In genomic region chr6:154887051-154887450, GRCh38 we compare ENCODE assay signal across 24 cellular contexts.
"Had no signal": no experiment of that assay in that cellular context is flagged by ENCODE, and none has a peak within 500 bp of the region (broad histone marks: within the 10 kb centered on the region; RNA-seq: fewer than 3 reads in every experiment).

No MANE protein-coding gene starts in this region.

- H3K4me3 Mint-ChIP-seq: activated CD4-positive, alpha-beta memory T cell treated with anti-CD3 and anti-CD28 coated beads, Interleukin-2, amount 10 ng/mL, durations not matched to agents 7 days and 5 days; activated CD4-positive, alpha-beta T cell treated with anti-CD3 and anti-CD28 coated beads, Interleukin-2, amount 10 ng/mL, durations not matched to agents 24 days and 14 days; activated naive CD4-positive, alpha-beta T cell treated with anti-CD3 and anti-CD28 coated beads, Interleukin-2, amount 10 ng/mL, durations not matched to agents 7 days and 5 days; activated T-cell treated with anti-CD3 and anti-CD28 coated beads, Interleukin-2, amount 50 U/mL, for 72 hours; central memory CD8-positive, alpha-beta T cell; effector memory CD8-positive, alpha-beta T cell; natural killer cell; stimulated activated naive CD8-positive, alpha-beta T cell treated with anti-CD3 and anti-CD28 coated beads, Interleukin-15, Interleukin-2, amounts not matched to agents 100 ng/mL and 50 ng/mL, for 24 hours had no signal

- H3K4me1 ChIP-seq: colonic mucosa, prostate gland, upper lobe of right lung had no signal

- H3K27ac ChIP-seq: brain microvascular endothelial cell, colonic mucosa, dorsolateral prefrontal cortex, left lung, prostate gland, thyroid gland, upper lobe of right lung, VCaP had no signal

- ATAC-seq: activated CD4-positive, CD25-positive, alpha-beta regulatory T cell treated with anti-CD3 and anti-CD28 coated beads, Interleukin-2, amount 50 U/mL, for 24 hours; activated T-cell treated with anti-CD3 and anti-CD28 coated beads, Interleukin-2, amount 50 U/mL, for 72 hours; effector memory CD8-positive, alpha-beta T cell; left lung; natural killer cell; right cardiac atrium; upper lobe of right lung had no signal

- H3K27ac Mint-ChIP-seq: activated CD4-positive, alpha-beta memory T cell treated with anti-CD3 and anti-CD28 coated beads, Interleukin-2, amount 10 ng/mL, durations not matched to agents 7 days and 5 days; activated CD4-positive, alpha-beta T cell treated with anti-CD3 and anti-CD28 coated beads, Interleukin-2, amount 10 ng/mL, durations not matched to agents 24 days and 14 days; activated naive CD4-positive, alpha-beta T cell treated with anti-CD3 and anti-CD28 coated beads, Interleukin-2, amount 10 ng/mL, durations not matched to agents 7 days and 5 days; activated T-cell treated with anti-CD3 and anti-CD28 coated beads, Interleukin-2, amount 50 U/mL, for 72 hours; effector memory CD8-positive, alpha-beta T cell; natural killer cell; stimulated activated naive CD8-positive, alpha-beta T cell treated with anti-CD3 and anti-CD28 coated beads, Interleukin-15, Interleukin-2, amounts not matched to agents 100 ng/mL and 50 ng/mL, for 24 hours had no signal

- H3K36me3 Mint-ChIP-seq: natural killer cell had no signal

- H3K36me3 ChIP-seq: brain microvascular endothelial cell, colonic mucosa, left lung, prostate gland, thyroid gland, upper lobe of right lung had no signal

- H3K27me3 Mint-ChIP-seq: activated CD4-positive, alpha-beta memory T cell treated with anti-CD3 and anti-CD28 coated beads, Interleukin-2, amount 10 ng/mL, durations not matched to agents 7 days and 5 days; activated CD4-positive, alpha-beta T cell treated with anti-CD3 and anti-CD28 coated beads, Interleukin-2, amount 10 ng/mL, durations not matched to agents 24 days and 14 days; activated naive CD4-positive, alpha-beta T cell treated with anti-CD3 and anti-CD28 coated beads, Interleukin-2, amount 10 ng/mL, durations not matched to agents 7 days and 5 days; central memory CD8-positive, alpha-beta T cell; effector memory CD8-positive, alpha-beta T cell; stimulated activated naive CD8-positive, alpha-beta T cell treated with anti-CD3 and anti-CD28 coated beads, Interleukin-15, Interleukin-2, amounts not matched to agents 100 ng/mL and 50 ng/mL, for 24 hours had no signal

- H3K4me3 ChIP-seq: colonic mucosa, dorsolateral prefrontal cortex, left lung, lung, prostate gland, thyroid gland, upper lobe of right lung had no signal

- H3K27me3 ChIP-seq: brain microvascular endothelial cell, colonic mucosa, dorsolateral prefrontal cortex, left lung, thyroid gland, upper lobe of right lung had no signal

- H3K4me1 Mint-ChIP-seq: activated CD4-positive, alpha-beta memory T cell treated with anti-CD3 and anti-CD28 coated beads, Interleukin-2, amount 10 ng/mL, durations not matched to agents 7 days and 5 days; activated CD4-positive, alpha-beta T cell treated with anti-CD3 and anti-CD28 coated beads, Interleukin-2, amount 10 ng/mL, durations not matched to agents 24 days and 14 days; activated naive CD4-positive, alpha-beta T cell treated with anti-CD3 and anti-CD28 coated beads, Interleukin-2, amount 10 ng/mL, durations not matched to agents 7 days and 5 days had no signal

- H3K9me3 ChIP-seq: colonic mucosa, left lung, prostate gland, thyroid gland, upper lobe of right lung had no signal

- DNase-seq: activated CD4-positive, alpha-beta memory T cell treated with anti-CD3 and anti-CD28 coated beads, Interleukin-2, amount 10 ng/mL, durations not matched to agents 7 days and 5 days; activated CD4-positive, alpha-beta T cell treated with anti-CD3 and anti-CD28 coated beads, Interleukin-2, amount 10 ng/mL, durations not matched to agents 24 days and 14 days; activated effector memory CD4-positive, alpha-beta T cell treated with Interleukin-2 at 50 U/mL for 16 hours; activated naive CD4-positive, alpha-beta T cell treated with anti-CD3 and anti-CD28 coated beads, Interleukin-2, amount 10 ng/mL, durations not matched to agents 7 days and 5 days; activated T-cell treated with anti-CD3 and anti-CD28 coated beads, Interleukin-2, amount 50 U/mL, for 72 hours; brain microvascular endothelial cell; colonic mucosa; dorsolateral prefrontal cortex; effector memory CD8-positive, alpha-beta T cell; foreskin melanocyte; kidney glomerular epithelial cell; left lung; natural killer cell; right cardiac atrium; stimulated activated CD4-positive, alpha-beta T cell treated with anti-CD3 and anti-CD28 coated beads, Interleukin-12 subunit alpha, Interleukin-12 subunit beta, amount 100 ng/mL, for 4 hours; substantia nigra; thyroid gland; upper lobe of right lung had no signal

- H3K9me3 Mint-ChIP-seq: activated CD4-positive, alpha-beta memory T cell treated with anti-CD3 and anti-CD28 coated beads, Interleukin-2, amount 10 ng/mL, durations not matched to agents 7 days and 5 days; activated CD4-positive, alpha-beta T cell treated with anti-CD3 and anti-CD28 coated beads, Interleukin-2, amount 10 ng/mL, durations not matched to agents 24 days and 14 days; activated naive CD4-positive, alpha-beta T cell treated with anti-CD3 and anti-CD28 coated beads, Interleukin-2, amount 10 ng/mL, durations not matched to agents 7 days and 5 days; central memory CD8-positive, alpha-beta T cell; effector memory CD8-positive, alpha-beta T cell; natural killer cell; stimulated activated naive CD8-positive, alpha-beta T cell treated with anti-CD3 and anti-CD28 coated beads, Interleukin-15, Interleukin-2, amounts not matched to agents 100 ng/mL and 50 ng/mL, for 24 hours had no signal
